In the genomic region with DNA sequence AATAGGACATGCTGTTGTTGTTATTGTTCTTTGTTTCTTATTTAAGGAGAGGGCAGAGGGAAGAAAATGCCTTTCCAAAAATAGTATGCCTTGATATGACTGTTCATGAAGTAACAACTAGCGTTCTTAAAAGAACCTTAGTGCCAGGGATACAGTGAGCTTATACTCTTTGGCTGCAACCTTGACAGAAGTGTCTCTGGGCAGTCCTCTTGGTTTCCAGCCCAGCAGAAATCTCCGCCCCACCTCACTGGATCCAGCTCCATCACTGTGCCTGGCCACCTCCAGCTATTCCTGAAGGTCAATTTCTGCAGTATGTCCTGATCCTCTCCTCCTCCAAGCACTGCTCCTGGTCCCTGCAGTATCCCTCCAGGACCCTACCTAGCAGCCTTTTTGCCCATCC, we compare ENCODE assay signal across 6 cellular contexts. TPM values are rescaled to one million over a fixed set of nuclear protein-coding genes. Genes with fewer than 3 reads are reported as not detected.
"Had no signal": no experiment of that assay in that cellular context is flagged by ENCODE, and none has a peak within 500 bp of the region (broad histone marks: within the 10 kb centered on the region; RNA-seq: fewer than 3 reads in every experiment).

No MANE protein-coding gene starts in this region.

RNA-seq across cellular contexts. Expression of a gene that starts 39.2 kb away (rescaled TPM):
- total RNA-seq: GM23248, H1, H4, H7, H9, HFFc6 had no signal
- polyA plus RNA-seq: GM23248, H1 had no signal
